Comparison of ENCODE assay signal across 8 cellular contexts in the genomic region with DNA sequence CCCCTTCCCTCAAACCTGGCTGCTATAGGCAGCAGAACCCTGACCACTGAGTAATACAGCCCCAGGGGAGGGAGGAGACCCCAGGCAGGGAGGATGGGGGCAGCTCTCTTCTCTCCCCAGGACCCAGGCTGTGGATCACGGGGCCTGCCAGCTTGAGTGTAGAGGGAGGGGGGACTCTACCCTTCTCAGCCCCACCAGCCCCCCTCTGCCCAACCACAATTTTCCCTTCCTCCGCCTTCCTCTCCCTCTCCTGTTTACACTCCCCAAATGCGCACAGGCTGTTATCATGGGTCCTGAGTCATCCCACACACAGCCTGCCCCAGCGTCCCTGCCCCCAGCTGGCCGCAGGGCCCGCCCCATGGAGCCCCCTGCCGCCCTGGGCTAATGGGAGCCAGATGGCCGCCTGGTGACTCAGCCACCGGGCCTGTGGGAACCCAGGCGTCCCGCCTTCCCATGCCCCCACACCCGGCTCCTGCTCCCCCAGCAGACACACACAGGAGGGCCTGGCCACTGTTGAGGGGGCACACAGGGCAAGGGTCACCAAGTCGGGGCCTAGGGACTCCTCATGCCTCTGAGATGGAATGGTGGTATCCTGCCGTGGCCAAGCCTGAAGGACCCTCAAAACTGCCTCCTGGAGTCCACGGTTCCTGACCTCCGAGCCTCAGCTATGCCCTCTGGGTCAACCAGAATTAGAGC. TPM values are rescaled to one million over a fixed set of nuclear protein-coding genes. Genes with fewer than 3 reads are reported as not detected.
DNase-seq lines count a peak whose midpoint lies in the region; ATAC-seq, FAIRE-seq and TF ChIP-seq lines count a peak whose summit lies in the region.

No MANE protein-coding gene starts in this region.

- BruUV-seq in Calu3 (replicated peaks; lab: Mats Ljungman, UMichigan): no TSS peak

- H3K9me2 ChIP-seq in OCI-LY1 (ENCODE audit: low read depth, low read length): no peaks in the 10 kb centered on the region

- no peaks in the 10 kb centered on the region for H3K27me3 ChIP-seq in OCI-LY1 (ENCODE audit: insufficient read depth, low read length)

- H3K79me2 ChIP-seq in OCI-LY1 (ENCODE audit: insufficient read depth, low read length): no peaks in the 10 kb centered on the region

- H3K27me3 Mint-ChIP-seq in Calu3 (ENCODE audit: unreplicated experiment) (no peaks in the 10 kb centered on the region), type B pancreatic cell (peaks cover 31% of the 10 kb centered on the region)

- DNase-seq in Calu3 (peak; percentile 55), choroid plexus epithelial cell (ENCODE audit: low read depth) (peak; percentile 98), lung microvascular endothelial cell (ENCODE audit: low read depth in 2 of 2) (peak; percentile 91 to 98), type B pancreatic cell (ENCODE audit: extremely low spot score, unreplicated experiment) (no peak), frontal cortex (ENCODE audit: low spot score in 2 of 2) (no peak), putamen (ENCODE audit: low spot score) (no peak)

- H3K27ac ChIP-seq in OCI-LY1 (ENCODE audit: low read depth, low read length, poor library complexity, severe bottlenecking): peak overlapping the region; percentile 85

- H3K4me1 ChIP-seq in OCI-LY1 (ENCODE audit: insufficient read depth, low read length, severe bottlenecking): peaks cover 31% of the 10 kb centered on the region

- intact Hi-C loops in Calu3 (cut with micrococcal nuclease; ENCODE audit: unreplicated experiment): no loop called here

- H3K9me3 Mint-ChIP-seq in Calu3 (ENCODE audit: low read depth, unreplicated experiment) (no peaks in the 10 kb centered on the region), type B pancreatic cell (no peaks in the 10 kb centered on the region)

- no peak overlapping the region for H3K9ac ChIP-seq in OCI-LY1 (ENCODE audit: low read length)

- H3K27ac Mint-ChIP-seq in Calu3 (ENCODE audit: unreplicated experiment) (peak overlapping the region; percentile 42), type B pancreatic cell (peak overlapping the region; percentile 57)

- TF ChIP-seq CTCF in Calu3 (IDR thresholded peaks at IDR 0.05; ENCODE audit: unreplicated experiment) (no peak), OCI-LY1 (IDR thresholded peaks at IDR 0.05; ENCODE audit: low read length) (no peak), choroid plexus epithelial cell (conservative IDR thresholded peaks at IDR 0.05; ENCODE audit: low read depth, low read length) (no peak), type B pancreatic cell (conservative IDR thresholded peaks at IDR 0.05) (no peak)

- H3K36me3 Mint-ChIP-seq in Calu3 (ENCODE audit: insufficient read depth, unreplicated experiment): peaks cover 76% of the 10 kb centered on the region
- H3K36me3 Mint-ChIP-seq in type B pancreatic cell: no peaks in the 10 kb centered on the region

- no peak for FAIRE-seq in frontal cortex (lab: Jason Lieb, UNC)

- CTCF ChIA-PET in Calu3 (lab: Charles Lee): no interaction called here

- H3K9me3 ChIP-seq in OCI-LY1 (ENCODE audit: low read length): no peaks in the 10 kb centered on the region

- H2AFZ ChIP-seq in OCI-LY1 (ENCODE audit: low read length): no peak overlapping the region

- peaks cover 50% of the 10 kb centered on the region for H3K4me1 Mint-ChIP-seq in Calu3 (ENCODE audit: low read depth, unreplicated experiment)
- H3K4me1 Mint-ChIP-seq in type B pancreatic cell (ENCODE audit: unreplicated experiment): peaks cover 44% of the 10 kb centered on the region

- H3K36me3 ChIP-seq in OCI-LY1 (ENCODE audit: insufficient read depth, low read length): peaks cover 45% of the 10 kb centered on the region

- no peak overlapping the region for H3K4me2 ChIP-seq in OCI-LY1 (ENCODE audit: low read length)

- H4K20me1 ChIP-seq in OCI-LY1 (ENCODE audit: insufficient read depth, low read length): no peaks in the 10 kb centered on the region

- no peak overlapping the region for H3K4me3 Mint-ChIP-seq in Calu3 (ENCODE audit: low read depth, unreplicated experiment)
- peak overlapping the region; percentile 30 for H3K4me3 Mint-ChIP-seq in type B pancreatic cell

- H3K4me3 ChIP-seq in OCI-LY1 (ENCODE audit: low read depth, low read length, poor library complexity, severe bottlenecking): no peak overlapping the region
- H3K4me3 ChIP-seq in choroid plexus epithelial cell (ENCODE audit: low read depth, low read length): peak overlapping the region; percentile 18

- ATAC-seq in HG02571 (IDR thresholded peaks at IDR 0.05; ENCODE audit: unreplicated experiment): no peak

- 0 out of 2 replicates have a peak, but pooled peaks cover 4% of the 10 kb centered on the region for H3F3A ChIP-seq in OCI-LY1 (ENCODE audit: insufficient read depth, low read length)

RNA-seq across cellular contexts. Expression of a gene that starts 13.6 kb away (rescaled TPM):
- total RNA-seq in Calu3 (2022): 45.8 and 48.0 TPM in 2 replicates
- total RNA-seq in lung microvascular endothelial cell: 4.4 and 8.7 TPM in 2 replicates
- total RNA-seq in type B pancreatic cell (ENCODE audit: low replicate concordance): 26.7 and 42.6 TPM in 2 replicates
- 4.1 TPM for total RNA-seq in frontal cortex

RNA-seq across cellular contexts. Expression of a gene that starts 30.1 kb away (rescaled TPM):
- total RNA-seq in Calu3 (2022) (39.2 and 42.0 TPM in 2 replicates), lung microvascular endothelial cell (17.4 and 19.6 TPM in 2 replicates), type B pancreatic cell (ENCODE audit: low replicate concordance) (2.3 and 3.4 TPM in 2 replicates), frontal cortex (0.41 TPM)

RNA-seq across cellular contexts. Expression of a gene that starts 40.4 kb away (rescaled TPM):
- total RNA-seq in Calu3 (2022) (6.4 and 8.5 TPM in 2 replicates), lung microvascular endothelial cell (6.3 and 6.9 TPM in 2 replicates), type B pancreatic cell (ENCODE audit: low replicate concordance) (4.8 and 8.8 TPM in 2 replicates), frontal cortex (5.3 TPM)

RNA-seq across cellular contexts. Expression of a gene that starts 52.8 kb away (rescaled TPM):
- total RNA-seq in Calu3 (2022) (3.9 and 5.0 TPM in 2 replicates), lung microvascular endothelial cell (2.2 and 3.3 TPM in 2 replicates), type B pancreatic cell (ENCODE audit: low replicate concordance) (2.0 and 8.1 TPM in 2 replicates), frontal cortex (6.5 TPM)

RNA-seq across cellular contexts. Expression of a gene that starts 59.4 kb away (rescaled TPM):
- 320 and 370 TPM in 2 replicates for total RNA-seq in Calu3 (2022)
- total RNA-seq in lung microvascular endothelial cell: 42.1 and 53.0 TPM in 2 replicates
- 189 and 244 TPM in 2 replicates for total RNA-seq in type B pancreatic cell (ENCODE audit: low replicate concordance)
- 51.8 TPM for total RNA-seq in frontal cortex

Comparison
In these comparisons a context has a peak if more than half of its experiments do, and no peak if none do; other contexts are left out.
1. DNase-seq: peak in Calu3 (single experiment), choroid plexus epithelial cell (single experiment) and lung microvascular endothelial cell (2 of 2); none in type B pancreatic cell (single experiment), frontal cortex (0 of 2) and putamen (single experiment).